13 cellular contexts compared by ENCODE assay signal in genomic region chr11:62905286-62905685, GRCh38. TPM values are rescaled to one million over a fixed set of nuclear protein-coding genes. Genes with fewer than 3 reads are reported as not detected.
DNase-seq lines count a peak whose midpoint lies in the region; ATAC-seq, FAIRE-seq and TF ChIP-seq lines count a peak whose summit lies in the region.
"Had no signal": no experiment of that assay in that cellular context is flagged by ENCODE, and none has a peak within 500 bp of the region (broad histone marks: within the 10 kb centered on the region; RNA-seq: fewer than 3 reads in every experiment).

No MANE protein-coding gene starts in this region.

- no peaks in the 10 kb centered on the region for H3K9me2 ChIP-seq in HCT116 (ENCODE audit: insufficient read depth)
- no peaks in the 10 kb centered on the region for H3K9me2 ChIP-seq in hepatocyte (replicated peaks; ENCODE audit: insufficient read depth)

- no peak for DNase-seq in HCT116 (ENCODE audit: low read depth, low spot score)
- DNase-seq in H1 (ENCODE audit: low read depth in 1 of 2, low spot score in 2 of 2), result no peak
- DNase-seq in neuronal stem cell (ENCODE audit: low spot score), result no peak
- DNase-seq in RPMI8226, result no peak
- no peak for DNase-seq in hepatocyte (ENCODE audit: low spot score)
- no peak for DNase-seq in CD14-positive monocyte (ENCODE audit: low spot score)
- DNase-seq: NCI-H2081 treated with DMSO at 0.1 percent for 48 hours had no signal

- BruUV-seq in HCT116 (replicated peaks; lab: Mats Ljungman, UMichigan), result no TSS peak

- H3K4me3 Mint-ChIP-seq in CD14-positive monocyte, result no peak overlapping the region

- H3K79me1 ChIP-seq in H1 (ENCODE audit: low read depth, low read length) (no peaks in the 10 kb centered on the region), neuronal stem cell (ENCODE audit: low read depth, low read length) (no peaks in the 10 kb centered on the region)

- H3K23me2 ChIP-seq in H1 (ENCODE audit: low read depth, low read length), result peaks cover 3% of the 10 kb centered on the region; the same call in 1 of the 2 replicates

- no peak overlapping the region for H4K5ac ChIP-seq in H1 (ENCODE audit: insufficient read length, low read depth, low read length)

- peaks cover 0 to 1% (median 0%) of the 10 kb centered on the region in 7 donors for H3K9me3 Mint-ChIP-seq in CD14-positive monocyte

- H3K14ac ChIP-seq in H1 (ENCODE audit: insufficient read length) (no peak overlapping the region), neuronal stem cell (ENCODE audit: low read length) (no peak overlapping the region)

- H2BK120ac ChIP-seq in H1 (replicated peaks; ENCODE audit: low read depth, low read length), result no peak overlapping the region
- no peak overlapping the region for H2BK120ac ChIP-seq in neuronal stem cell (ENCODE audit: low read depth, low read length)

- H3K4me2 ChIP-seq in HCT116 (ENCODE audit: low read length) (0 out of 2 replicates have a peak overlapping the region, but pooled peaks have one; percentile 8), OCI-LY3 (ENCODE audit: low read length) (peak overlapping the region; percentile 13), H1 (ENCODE audit: insufficient read depth in 1 of 2, low read depth in 2 of 2, low read length in 2 of 2) (no peak overlapping the region), neuronal stem cell (ENCODE audit: insufficient read depth, low read length, poor library complexity, severe bottlenecking) (no peak overlapping the region), hepatocyte (no peak overlapping the region)

- WGBS in H1 (ENCODE audit: extremely low coverage in 1 of 2, insufficient coverage in 1 of 2, insufficient read length in 1 of 2, insufficient replicate concordance in 2 of 2, low coverage in 1 of 2, low lambda C conversion rate in 2 of 2, missing lambda C conversion rate in 1 of 2), 2 experiments, result 84% methylated on average over 3 of the region's 3 CpGs; no CpG with 5 or more reads in 1 of the 2 experiments
- WGBS in neuronal stem cell (ENCODE audit: extremely low coverage in 2 of 2, insufficient read length in 2 of 2, insufficient replicate concordance in 1 of 2), 2 donors, result no CpG with 5 or more reads among the region's 3 CpGs
- 50% methylated on average over 3 of the region's 3 CpGs for WGBS in hepatocyte (ENCODE audit: low lambda C conversion rate, missing lambda C conversion rate)

- RAD21 ChIA-PET in HCT116 (lab: Charles Lee; ENCODE audit: low non-redundant PET in 1 of 2, low total read pairs in 2 of 2, uncharacterized antibody in 2 of 2, unreplicated experiment in 2 of 2), result interaction anchor here (1.0 to 2.6 kb wide), 6 partner anchors 70 to 130 kb away, joined by 5 to 14 read pairs (median 8); no protein-coding TSS in a partner anchor

- no peak overlapping the region for H3K9ac ChIP-seq in HCT116 (ENCODE audit: low read length)
- H3K9ac ChIP-seq in OCI-LY3 (ENCODE audit: low read length), result no peak overlapping the region
- no peak overlapping the region for H3K9ac ChIP-seq in H1 (replicated peaks in 1 of 4; ENCODE audit: extremely low read depth in 1 of 4, low read depth in 3 of 4, low read length in 3 of 4)
- no peak overlapping the region for H3K9ac ChIP-seq in neuronal stem cell (ENCODE audit: low read depth, low read length, poor library complexity)

- H4K8ac ChIP-seq in H1 (ENCODE audit: extremely low read depth, insufficient read depth, low read length), result no peak overlapping the region
- no peak overlapping the region for H4K8ac ChIP-seq in neuronal stem cell (ENCODE audit: low read depth, low read length)

- H3K36me3 Mint-ChIP-seq in CD14-positive monocyte, result no peaks in the 10 kb centered on the region

- TF ChIP-seq EP300 in H1 (IDR thresholded peaks at IDR 0.05; ENCODE audit: borderline replicate concordance in 1 of 2, low read depth in 2 of 2, low read length in 2 of 2), result no peak

- peaks cover 9 to 18% of the 10 kb centered on the region in 2 experiments; a peak in 3 of 4 replicates for H3K4me1 ChIP-seq in HCT116 (ENCODE audit: control insufficient read depth in 1 of 2, insufficient read depth in 2 of 2, low read length in 2 of 2)
- H3K4me1 ChIP-seq in OCI-LY3 (ENCODE audit: low read length), result peaks cover 12% of the 10 kb centered on the region; the same call in 1 of the 2 replicates
- peaks cover 9 to 23% (median 15%) of the 10 kb centered on the region in 4 experiments for H3K4me1 ChIP-seq in H1 (replicated peaks in 1 of 4; ENCODE audit: control insufficient read depth in 3 of 4, insufficient read depth in 4 of 4, low read length in 3 of 4)
- H3K4me1 ChIP-seq in neuronal stem cell (ENCODE audit: control insufficient read depth in 2 of 2, insufficient read depth in 1 of 2, low read depth in 1 of 2, low read length in 2 of 2), result peaks cover 0 to 5% of the 10 kb centered on the region in 2 donors
- no peaks in the 10 kb centered on the region for H3K4me1 ChIP-seq in hepatocyte (ENCODE audit: insufficient read depth)
- H3K4me1 ChIP-seq: colonic mucosa had no signal

- H2BK5ac ChIP-seq in H1 (ENCODE audit: low read depth, low read length) (no peak overlapping the region), neuronal stem cell (ENCODE audit: low read length) (no peak overlapping the region)

- H3K4me1 Mint-ChIP-seq in CD14-positive monocyte, result peaks cover 9% of the 10 kb centered on the region

- H3K18ac ChIP-seq in H1 (ENCODE audit: extremely low read depth, low read length), result no peak overlapping the region
- no peak overlapping the region for H3K18ac ChIP-seq in neuronal stem cell (ENCODE audit: low read length)

- no peak for ATAC-seq in HCT116

- POLR2A ChIA-PET in HCT116 (lab: Charles Lee), result interaction anchor here (2.0 to 3.8 kb wide), 2 partner anchors 64 to 117 kb away, joined by 10 to 25 read pairs; no protein-coding TSS in a partner anchor
- POLR2A ChIA-PET in H1 (lab: Charles Lee; ENCODE audit: partially characterized antibody), result interaction anchor here (1.0 to 57.8 kb wide), 12 partner anchors 8 to 125 kb away, joined by 3 to 2104 read pairs (median 5); partner anchors contain the start of genes CHRM1, NXF1, SLC3A2 and TEX54

- peak overlapping the region in 1 of 7 donors; percentile 2 for H3K27ac Mint-ChIP-seq in CD14-positive monocyte

- no peak overlapping the region for H4K91ac ChIP-seq in H1 (replicated peaks; ENCODE audit: insufficient read length, low read length)
- H4K91ac ChIP-seq in neuronal stem cell (ENCODE audit: low read depth, low read length, poor library complexity), result no peak overlapping the region

- no peak for TF ChIP-seq POLR2A in HCT116 (IDR thresholded peaks at IDR 0.05; ENCODE audit: borderline replicate concordance, extremely low read depth, insufficient read depth, insufficient read length)
- no peak for TF ChIP-seq POLR2A in H1 (IDR thresholded peaks at IDR 0.05; ENCODE audit: control extremely low read depth in 1 of 2, low read depth in 2 of 2, low read length in 2 of 2)

- FAIRE-seq in H1 (lab: Jason Lieb, UNC), result no peak
- FAIRE-seq: islet of Langerhans had no signal

- H3K79me2 ChIP-seq in HCT116 (ENCODE audit: insufficient read depth, low read length), result no peaks in the 10 kb centered on the region
- H3K79me2 ChIP-seq in OCI-LY3 (ENCODE audit: low read length), result no peaks in the 10 kb centered on the region
- H3K79me2 ChIP-seq in H1 (ENCODE audit: control insufficient read depth in 1 of 2, insufficient read depth in 2 of 2, low read length in 2 of 2), result no peaks in the 10 kb centered on the region
- H3K79me2 ChIP-seq in hepatocyte, result no peaks in the 10 kb centered on the region

- H3K27me3 ChIP-seq in HCT116 (ENCODE audit: insufficient read depth, low read length), result no peaks in the 10 kb centered on the region
- peaks cover 41% of the 10 kb centered on the region for H3K27me3 ChIP-seq in OCI-LY3 (ENCODE audit: low read depth, low read length)
- H3K27me3 ChIP-seq in H1 (replicated peaks in 1 of 4; ENCODE audit: control insufficient read depth in 3 of 4, extremely low read depth in 1 of 4, insufficient read depth in 3 of 4, low read length in 3 of 4), result peaks cover 0 to 3% (median 1%) of the 10 kb centered on the region in 4 experiments; a peak in 2 of 7 replicates
- H3K27me3 ChIP-seq in neuronal stem cell (ENCODE audit: control insufficient read depth in 3 of 3, insufficient read depth in 3 of 3, low read depth in 1 of 3, low read length in 3 of 3), result peaks cover 0 to 56% (median 2%) of the 10 kb centered on the region in 3 experiments
- no peaks in the 10 kb centered on the region for H3K27me3 ChIP-seq in hepatocyte
- H3K27me3 ChIP-seq: colonic mucosa had no signal

- H2BK12ac ChIP-seq in H1 (ENCODE audit: low read depth, low read length) (no peak overlapping the region), neuronal stem cell (ENCODE audit: low read length) (no peak overlapping the region)

- H3K4ac ChIP-seq in H1 (replicated peaks; ENCODE audit: insufficient read length, low read depth, low read length), result no peak overlapping the region
- no peak overlapping the region for H3K4ac ChIP-seq in neuronal stem cell (ENCODE audit: low read length)

- TF ChIP-seq RAD21 in HCT116 (IDR thresholded peaks at IDR 0.05; ENCODE audit: low read depth) (no peak), H1 (IDR thresholded peaks at IDR 0.05 in 1 of 2, conservative IDR thresholded peaks at IDR 0.05 in 1 of 2; ENCODE audit: low read depth in 2 of 2, low read length in 2 of 2) (no peak)

- no peak overlapping the region for H3K56ac ChIP-seq in H1 (replicated peaks; ENCODE audit: insufficient read length, low read depth, low read length)

- H2AK5ac ChIP-seq in H1 (ENCODE audit: low read depth, low read length), result no peak overlapping the region
- no peak overlapping the region for H2AK5ac ChIP-seq in neuronal stem cell (ENCODE audit: low read depth, low read length)

- H4K20me1 ChIP-seq in HCT116 (ENCODE audit: insufficient read depth), result no peaks in the 10 kb centered on the region
- H4K20me1 ChIP-seq in OCI-LY3 (ENCODE audit: insufficient read depth, low read length), result no peaks in the 10 kb centered on the region
- no peaks in the 10 kb centered on the region for H4K20me1 ChIP-seq in H1 (replicated peaks in 1 of 2; ENCODE audit: control insufficient read depth in 1 of 2, insufficient read depth in 2 of 2, low read length in 2 of 2)
- no peaks in the 10 kb centered on the region for H4K20me1 ChIP-seq in hepatocyte (ENCODE audit: insufficient read depth, poor library complexity, severe bottlenecking)

- TF ChIP-seq CTCF in HCT116 (IDR thresholded peaks at IDR 0.05 in 2 of 3, conservative IDR thresholded peaks at IDR 0.05 in 1 of 3; ENCODE audit: borderline replicate concordance in 1 of 3, insufficient read depth in 1 of 3, low read depth in 2 of 3, low read length in 2 of 3) (no peak), OCI-LY3 (IDR thresholded peaks at IDR 0.05; ENCODE audit: low read depth, low read length) (no peak), H1 (IDR thresholded peaks at IDR 0.05; ENCODE audit: control extremely low read depth in 1 of 3, insufficient read depth in 1 of 3, low read depth in 1 of 3, low read length in 3 of 3) (no peak), hepatocyte (IDR thresholded peaks at IDR 0.05; ENCODE audit: poor library complexity) (no peak), CD14-positive monocyte (IDR thresholded peaks at IDR 0.05) (no peak)

- intact Hi-C loops in HCT116 (cut with micrococcal nuclease) (no loop called here), CD14-positive monocyte (cut with micrococcal nuclease) (no loop called here)

- H3K4me3 ChIP-seq in HCT116 (replicated peaks in 1 of 2; ENCODE audit: low read depth in 1 of 2, low read length in 2 of 2) (no peak overlapping the region), OCI-LY3 (ENCODE audit: low read length) (no peak overlapping the region), H1 (ENCODE audit: extremely low read depth in 1 of 4, insufficient read depth in 2 of 4, low read depth in 3 of 4, low read length in 4 of 4) (no peak overlapping the region), neuronal stem cell (ENCODE audit: low read length in 2 of 2) (no peak overlapping the region), hepatocyte (no peak overlapping the region)
- H3K4me3 ChIP-seq: colonic mucosa had no signal

- H3K27me3 Mint-ChIP-seq in CD14-positive monocyte (ENCODE audit: low read depth in 3 of 3), result peaks cover 11 to 20% (median 11%) of the 10 kb centered on the region in 3 donors

- H3K9me3 ChIP-seq in HCT116 (ENCODE audit: control insufficient read depth in 1 of 2, insufficient read depth in 1 of 2, low read depth in 1 of 2, low read length in 2 of 2) (no peaks in the 10 kb centered on the region), OCI-LY3 (ENCODE audit: insufficient read depth, low read length) (no peaks in the 10 kb centered on the region), H1 (ENCODE audit: insufficient read depth in 2 of 2, low read depth in 1 of 2, low read length in 1 of 2) (no peaks in the 10 kb centered on the region), neuronal stem cell (replicated peaks in 1 of 2; ENCODE audit: control insufficient read depth in 2 of 2, insufficient read depth in 1 of 2, low read depth in 1 of 2, low read length in 2 of 2) (no peaks in the 10 kb centered on the region), hepatocyte (ENCODE audit: low read depth) (no peaks in the 10 kb centered on the region)
- H3K9me3 ChIP-seq: colonic mucosa had no signal

- H3K36me3 ChIP-seq in HCT116 (ENCODE audit: control insufficient read depth in 1 of 2, insufficient read depth in 2 of 2, low read length in 2 of 2) (no peaks in the 10 kb centered on the region), OCI-LY3 (replicated peaks; ENCODE audit: low read depth, low read length) (no peaks in the 10 kb centered on the region), H1 (ENCODE audit: control insufficient read depth in 2 of 4, insufficient read depth in 4 of 4, low read length in 3 of 4) (no peaks in the 10 kb centered on the region), neuronal stem cell (replicated peaks in 1 of 2; ENCODE audit: control insufficient read depth in 2 of 2, insufficient read depth in 2 of 2, low read length in 2 of 2) (no peaks in the 10 kb centered on the region), hepatocyte (replicated peaks; ENCODE audit: insufficient read depth, low read depth) (no peaks in the 10 kb centered on the region)
- H3K36me3 ChIP-seq: colonic mucosa had no signal

- H3K23ac ChIP-seq in H1 (ENCODE audit: insufficient read length) (no peak overlapping the region), neuronal stem cell (ENCODE audit: low read depth, low read length, poor library complexity) (no peak overlapping the region)

- CTCF ChIA-PET in HCT116 (lab: Charles Lee), result interaction anchor here (0.5 to 12.2 kb wide), 27 partner anchors 8 to 730 kb away, joined by 3 to 285 read pairs (median 4); partner anchors contain the start of gene CHRM1
- CTCF ChIA-PET in H1 (lab: Charles Lee; ENCODE audit: partially characterized antibody), result interaction anchor here (0.6 to 12.1 kb wide), 38 partner anchors 7 to 1039 kb away, joined by 3 to 435 read pairs (median 6); partner anchors contain the start of genes CHRM1, SLC22A8 and SLC3A2

- H2AFZ ChIP-seq in HCT116 (ENCODE audit: low read depth, low read length, poor library complexity, severe bottlenecking) (peak overlapping the region; percentile 39), OCI-LY3 (ENCODE audit: low read depth, low read length) (peak overlapping the region; percentile 23; the same call in 1 of the 2 replicates), H1 (ENCODE audit: low read length) (peak overlapping the region; percentile 82; the same call in 1 of the 2 replicates), neuronal stem cell (ENCODE audit: low read length) (peak overlapping the region; percentile 47), hepatocyte (no peak overlapping the region)

- H3K27ac ChIP-seq in HCT116 (ENCODE audit: low read depth, low read length) (no peak overlapping the region), OCI-LY3 (ENCODE audit: low read length) (no peak overlapping the region), H1 (ENCODE audit: low read depth, low read length) (no peak overlapping the region), neuronal stem cell (replicated peaks; ENCODE audit: low read length) (no peak overlapping the region), hepatocyte (no peak overlapping the region)
- H3K27ac ChIP-seq: colonic mucosa had no signal

- no peak overlapping the region for H2BK20ac ChIP-seq in H1 (ENCODE audit: low read length)

- H2BK15ac ChIP-seq in H1 (ENCODE audit: low read length) (no peak overlapping the region), neuronal stem cell (ENCODE audit: low read length) (no peak overlapping the region)

RNA-seq across cellular contexts. Expression of gene CHRM1, which starts 15.9 kb away (rescaled TPM):
- 0.10 TPM for total RNA-seq in HCT116 (2021; ENCODE audit: unreplicated experiment)
- 0.23 TPM in 1 of 2 replicates, not detected in the other for polyA plus RNA-seq in HCT116 (2012)
- not detected in 2 replicates for total RNA-seq in H1 (2021; fragmentation: NEBNext Ultra II Directional; extraction: Animal tissue kit (Norgen Biotek cat#: 25700))
- 0.05 and 0.08 TPM in 2 replicates for polyA plus RNA-seq in H1 (2011; rRNA removed)
- 0.13 TPM for polyA plus RNA-seq in H1 (2011; cell fraction: cytosol; rRNA removed)
- not detected for polyA plus RNA-seq in H1 (2011; cell fraction: nucleus; rRNA removed)
- 0.21 to 0.51 TPM (median 0.33 TPM) in 4 replicates for polyA plus RNA-seq in H1 (2012, experiment 1 of 2)
- 0.16 TPM for polyA plus RNA-seq in H1 (2012, experiment 2 of 2)
- polyA plus RNA-seq in H1 (2013, experiment 1 of 2), result 0.08 TPM
- 0.11 TPM for polyA plus RNA-seq in H1 (2013, experiment 2 of 2)
- 0.44 TPM in 1 of 2 replicates, not detected in the other for polyA minus RNA-seq in H1 (2011; rRNA and poly(A)+ RNA removed)
- polyA minus RNA-seq in H1 (2011; cell fraction: cytosol; rRNA and poly(A)+ RNA removed), result not detected
- polyA minus RNA-seq in H1 (2011; cell fraction: nucleus; rRNA and poly(A)+ RNA removed), result 0.40 TPM
- not detected for polyA plus RNA-seq in neuronal stem cell (2013, experiment 1 of 2)
- not detected for polyA plus RNA-seq in neuronal stem cell (2013, experiment 2 of 2)
- total RNA-seq in hepatocyte, result not detected in 2 replicates
- not detected in 2 replicates for polyA plus RNA-seq in hepatocyte
- not detected for polyA plus RNA-seq in CD14-positive monocyte
- total RNA-seq: mononuclear cell, skeletal muscle tissue had no signal
- polyA plus RNA-seq: BJ had no signal

RNA-seq across cellular contexts. Expression of gene SLC3A2, which starts 24.6 kb away (rescaled TPM):
- total RNA-seq in HCT116 (2021; ENCODE audit: unreplicated experiment) (418 TPM), hepatocyte (335 and 573 TPM in 2 replicates)
- 519 and 571 TPM in 2 replicates for polyA plus RNA-seq in HCT116 (2012)
- total RNA-seq in H1 (2021; fragmentation: NEBNext Ultra II Directional; extraction: Animal tissue kit (Norgen Biotek cat#: 25700)), result 393 and 410 TPM in 2 replicates
- polyA plus RNA-seq in H1 (2011; rRNA removed) (435 and 574 TPM in 2 replicates), hepatocyte (456 and 476 TPM in 2 replicates), CD14-positive monocyte (100 to 1,000 TPM; 156 to 189 TPM)
- polyA plus RNA-seq in H1 (2011; cell fraction: cytosol; rRNA removed), result 408 TPM
- 721 TPM for polyA plus RNA-seq in H1 (2011; cell fraction: nucleus; rRNA removed)
- polyA plus RNA-seq in H1 (2012, experiment 1 of 2), result 317 to 394 TPM (median 319 TPM) in 4 replicates
- polyA plus RNA-seq in H1 (2012, experiment 2 of 2), result 437 TPM
- polyA plus RNA-seq in H1 (2013, experiment 1 of 2), result 405 TPM
- 379 TPM for polyA plus RNA-seq in H1 (2013, experiment 2 of 2)
- 281 and 291 TPM in 2 replicates for polyA minus RNA-seq in H1 (2011; rRNA and poly(A)+ RNA removed)
- 357 TPM for polyA minus RNA-seq in H1 (2011; cell fraction: cytosol; rRNA and poly(A)+ RNA removed)
- polyA minus RNA-seq in H1 (2011; cell fraction: nucleus; rRNA and poly(A)+ RNA removed), result 226 TPM
- polyA plus RNA-seq in neuronal stem cell (2013, experiment 1 of 2), result 54.5 TPM
- polyA plus RNA-seq in neuronal stem cell (2013, experiment 2 of 2), result 51.5 TPM

Comparison
In these comparisons a context has a peak if more than half of its experiments do, and no peak if none do; other contexts are left out.
1. H3K4me2 ChIP-seq: peak in HCT116 (single experiment) and OCI-LY3 (single experiment); none in H1 (0 of 2), neuronal stem cell (single experiment) and hepatocyte (single experiment).